In the genomic region with DNA sequence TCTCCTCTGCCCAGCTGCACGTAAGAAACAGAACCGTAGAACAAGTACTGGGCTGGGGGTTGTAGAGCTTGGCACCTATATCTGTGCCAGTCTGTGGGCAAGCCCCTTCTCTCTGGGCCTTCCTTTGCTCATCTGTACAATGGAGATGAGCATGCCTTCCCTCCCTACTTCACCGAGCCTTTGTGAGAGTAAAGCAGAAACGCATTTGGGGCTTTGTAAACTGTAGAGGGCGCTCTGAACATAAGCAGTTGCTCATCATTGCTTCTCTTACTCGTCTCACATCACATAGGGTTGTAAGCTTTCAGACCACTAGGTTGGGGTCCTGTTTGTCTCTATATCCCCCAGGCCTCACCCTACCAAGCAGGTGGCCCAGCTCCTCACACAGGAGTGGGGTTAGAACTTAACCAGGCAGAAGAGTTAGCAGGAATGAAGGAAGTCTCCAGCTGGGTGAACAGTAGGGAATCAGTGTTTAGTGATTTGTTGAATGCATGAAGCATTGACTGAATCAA, we compare ENCODE assay signal across 6 cellular contexts. TPM values are rescaled to one million over a fixed set of nuclear protein-coding genes. Genes with fewer than 3 reads are reported as not detected.
DNase-seq lines count a peak whose midpoint lies in the region; ATAC-seq, FAIRE-seq and TF ChIP-seq lines count a peak whose summit lies in the region.

No MANE protein-coding gene starts in this region.

- TF ChIP-seq RAD21 in GM12878 (IDR thresholded peaks at IDR 0.05; ENCODE audit: insufficient read depth, low read depth, low read length) = peak; percentile 64

- H3K9me3 ChIP-seq in GM12878 (replicated peaks; ENCODE audit: control insufficient read depth, insufficient read depth, low read length) = no peaks in the 10 kb centered on the region
- H3K9me3 ChIP-seq in neural progenitor cell (ENCODE audit: low read depth) = no peaks in the 10 kb centered on the region
- H3K9me3 ChIP-seq in ovary = no peaks in the 10 kb centered on the region

- peaks cover 43% of the 10 kb centered on the region for H3F3A ChIP-seq in neural progenitor cell (ENCODE audit: low read depth)

- SMC1A ChIA-PET in GM12878 (lab: Charles Lee; ENCODE audit: uncharacterized antibody, unreplicated experiment) = interaction anchor here (0.7 to 2.3 kb wide), 9 partner anchors 15 to 83 kb away, joined by 3 to 12 read pairs (median 5); a partner anchor contains a TSS

- peak; percentile 84 for FAIRE-seq in GM12878 (lab: Jason Lieb, UNC)

- H3K27ac ChIP-seq in GM12878 (ENCODE audit: control insufficient read depth, insufficient read depth) = no peak overlapping the region
- H3K27ac ChIP-seq in neural progenitor cell = no peak overlapping the region
- H3K27ac ChIP-seq in ovary = no peak overlapping the region

- intact Hi-C loops in GM12878 (cut with micrococcal nuclease; ENCODE audit: unreplicated experiment) (no loop called here), ovary (cut with DNase I) (loop anchor here in 2 of 4 donors (2.0 to 10.0 kb wide), 3 partner anchors 34 to 180 kb away; a partner anchor contains a TSS)

- H2AFZ ChIP-seq in GM12878 (ENCODE audit: control insufficient read depth, low read depth, low read length) (no peak overlapping the region), neural progenitor cell (replicated peaks) (no peak overlapping the region)

- POLR2A ChIA-PET in GM12878 (lab: Charles Lee) = interaction anchor here (1.5 kb wide), 1 partner anchor 37 kb away, joined by 4 read pairs; no protein-coding TSS in a partner anchor

- WGBS in GM12878 (ENCODE audit: insufficient coverage, insufficient replicate concordance, low lambda C conversion rate, missing lambda C conversion rate) = 23% methylated on average over 6 of the region's 6 CpGs
- 19 to 23% (median 20%) methylated on average over 6 of the region's 6 CpGs for WGBS in ovary, 3 donors

- TF ChIP-seq EP300 in GM12878 (IDR thresholded peaks at IDR 0.05; ENCODE audit: borderline replicate concordance in 1 of 2, control insufficient read depth in 1 of 2, low read depth in 2 of 2, low read length in 2 of 2) (no peak), ovary (IDR thresholded peaks at IDR 0.05) (no peak)

- H3K4me3 ChIP-seq in GM12875 (ENCODE audit: low read depth, low read length) = no peak overlapping the region
- H3K4me3 ChIP-seq in GM12878 = no peak overlapping the region
- no peak overlapping the region for H3K4me3 ChIP-seq in neural progenitor cell
- no peak overlapping the region for H3K4me3 ChIP-seq in ovary

- in situ Hi-C loops in GM12878 (cut with MboI) = no loop called here

- no peaks in the 10 kb centered on the region for H3K79me2 ChIP-seq in GM12878 (ENCODE audit: control insufficient read depth, insufficient read depth, low read length)
- no peaks in the 10 kb centered on the region for H3K79me2 ChIP-seq in neural progenitor cell (ENCODE audit: low read depth)

- peaks cover 16% of the 10 kb centered on the region for H3K27me3 Mint-ChIP-seq in neural progenitor cell (ENCODE audit: insufficient read depth, low read depth)

- H3K4me2 ChIP-seq in GM12878 (ENCODE audit: control insufficient read depth, insufficient read depth) (no peak overlapping the region), neural progenitor cell (no peak overlapping the region)

- peaks cover 6% of the 10 kb centered on the region in 2 experiments; a peak in 3 of 4 replicates for H3K27me3 ChIP-seq in GM12878 (replicated peaks in 1 of 2; ENCODE audit: control insufficient read depth in 2 of 2, insufficient read depth in 2 of 2, low read length in 1 of 2)
- peaks cover 27% of the 10 kb centered on the region for H3K27me3 ChIP-seq in neural progenitor cell
- no peaks in the 10 kb centered on the region for H3K27me3 ChIP-seq in ovary

- H3K36me3 Mint-ChIP-seq in neural progenitor cell = peaks cover 9% of the 10 kb centered on the region

- H3K9me3 Mint-ChIP-seq in neural progenitor cell = no peaks in the 10 kb centered on the region

- peak overlapping the region; percentile 5 for H3K4me3 Mint-ChIP-seq in neural progenitor cell

- DNase-seq in NCI-H2227 (lab: John Stamatoyannopoulos, UW; ENCODE audit: unreplicated experiment) (peak; percentile 70), GM12878 (ENCODE audit: low read depth, low spot score) (no peak), neural progenitor cell (ENCODE audit: low spot score) (peak; percentile 85), ovary (no peak)

- H3K4me1 Mint-ChIP-seq in neural progenitor cell = peaks cover 38% of the 10 kb centered on the region

- ATAC-seq in GM12878 = peak; percentile 74
- ATAC-seq in HG03139 (IDR thresholded peaks at IDR 0.05; ENCODE audit: unreplicated experiment) = no peak

- TF ChIP-seq POLR2A in GM12878 (IDR thresholded peaks at IDR 0.05; ENCODE audit: low read depth, low read length) (no peak), ovary (IDR thresholded peaks at IDR 0.05) (no peak)

- H3K4me1 ChIP-seq in GM12878 (ENCODE audit: control insufficient read depth, insufficient read depth, low read length) (no peaks in the 10 kb centered on the region), neural progenitor cell (peaks cover 28% of the 10 kb centered on the region), ovary (ENCODE audit: insufficient read depth) (peaks cover 8% of the 10 kb centered on the region)

- TF ChIP-seq CTCF in GM12875 (IDR thresholded peaks at IDR 0.05; ENCODE audit: borderline replicate concordance, insufficient read depth, low read depth, low read length) (peak; percentile 71), GM12878 (IDR thresholded peaks at IDR 0.05 in 2 of 3, conservative IDR thresholded peaks at IDR 0.05 in 1 of 3; ENCODE audit: control insufficient read depth in 2 of 3, extremely low read depth in 1 of 3, insufficient read depth in 1 of 3, low read depth in 3 of 3, low read length in 3 of 3) (peak; percentile 69 to 77 (median 72)), neural progenitor cell (IDR thresholded peaks at IDR 0.05) (peak; percentile 76), ovary (IDR thresholded peaks at IDR 0.05) (peak in 1 of 3 donors; percentile 10)

- CTCF ChIA-PET in GM12878 (lab: Yijun Ruan, JAX) = interaction anchor here (0.6 to 3.1 kb wide), 36 partner anchors 9 to 247 kb away, joined by 3 to 38 read pairs (median 5); a partner anchor contains a TSS

- H3K27ac Mint-ChIP-seq in neural progenitor cell = peak overlapping the region; percentile 9

- H3K9ac ChIP-seq in GM12878 (ENCODE audit: control insufficient read depth, insufficient read depth, low read length) (no peak overlapping the region), neural progenitor cell (no peak overlapping the region)

- H4K20me1 ChIP-seq in GM12878 (ENCODE audit: control insufficient read depth, insufficient read depth) (no peaks in the 10 kb centered on the region), neural progenitor cell (ENCODE audit: low read depth) (peaks cover 4% of the 10 kb centered on the region)

- no TSS peak for BruUV-seq in GM12878 (replicated peaks; lab: Mats Ljungman, UMichigan)

- H3K36me3 ChIP-seq in GM12878 (ENCODE audit: control insufficient read depth in 2 of 2, insufficient read depth in 2 of 2, low read length in 1 of 2) (no peaks in the 10 kb centered on the region), neural progenitor cell (no peaks in the 10 kb centered on the region), ovary (no peaks in the 10 kb centered on the region)

- RAD21 ChIA-PET in GM12878 (lab: Charles Lee; ENCODE audit: unreplicated experiment) = interaction anchor here (0.8 to 2.1 kb wide), 7 partner anchors 15 to 179 kb away, joined by 3 to 19 read pairs (median 3); a partner anchor contains a TSS

RNA-seq across cellular contexts. Expression of a gene that starts 15.1 kb away (rescaled TPM):
- 2.6 and 4.3 TPM in 2 replicates for total RNA-seq in GM12878 (2013; cell fraction: nucleolus; rRNA removed)
- total RNA-seq in GM12878 (2014; rRNA removed) (0.17 and 0.22 TPM in 2 replicates), GM12878 (2014; rRNA removed; fragmentation: Illumina TruSeq; extraction: Trizol) (0.22 and 0.74 TPM in 2 replicates), GM12878 (2021) (1.3 and 1.7 TPM in 2 replicates), neural progenitor cell (ENCODE audit: low replicate concordance) (8.7 and 27.9 TPM in 2 replicates), ovary (1 to 10 TPM in 5 of 7 donors, under 1 TPM in 2; 0.36 to 4.9 (median 1.7) TPM)
- 0.58 TPM for polyA plus RNA-seq in GM12878 (2011; ENCODE audit: low read depth)
- polyA plus RNA-seq in GM12878 (2011; rRNA removed) (0.32 and 1.3 TPM in 2 replicates), GM12878 (2014; fragmentation: Illumina TruSeq; extraction: Trizol) (0.19 and 0.25 TPM in 2 replicates), GM12878 (2014; fragmentation: Nextera tagmentation; extraction: Ambion mirVana) (not detected), GM12878 (2014; rRNA removed) (0.51 and 1.4 TPM in 2 replicates), GM12878 (2016; fragmentation: Nextera tagmentation; extraction: Ambion mirVana) (under 1 TPM in 1 of 2 experiments, not detected in 1; 0.06 TPM), ovary (1 to 10 TPM in 1 of 2 donors, under 1 TPM in 1; 0.77 to 2.2 TPM)
- polyA plus RNA-seq in GM12878 (2011; cell fraction: cytosol; rRNA removed) = 0.51 and 1.2 TPM in 2 replicates
- polyA plus RNA-seq in GM12878 (2011; cell fraction: nucleus; rRNA removed) = 8.0 and 8.3 TPM in 2 replicates
- polyA plus RNA-seq in GM12878 (2012) = 0.45 and 0.66 TPM in 2 replicates
- polyA minus RNA-seq in GM12878 (2011; rRNA and poly(A)+ RNA removed) = 0.59 and 2.0 TPM in 2 replicates
- polyA minus RNA-seq in GM12878 (2011; cell fraction: cytosol; rRNA and poly(A)+ RNA removed) = 0.73 TPM in 1 of 2 replicates, not detected in the other
- 1.1 and 1.8 TPM in 2 replicates for polyA minus RNA-seq in GM12878 (2011; cell fraction: nucleus; rRNA and poly(A)+ RNA removed)

RNA-seq across cellular contexts. Expression of a gene that starts 19.8 kb away (rescaled TPM):
- 16.9 and 18.0 TPM in 2 replicates for total RNA-seq in GM12878 (2013; cell fraction: nucleolus; rRNA removed)
- total RNA-seq in GM12878 (2014; rRNA removed) = 9.7 and 12.3 TPM in 2 replicates
- 6.5 and 8.6 TPM in 2 replicates for total RNA-seq in GM12878 (2014; rRNA removed; fragmentation: Illumina TruSeq; extraction: Trizol)
- 14.2 and 16.1 TPM in 2 replicates for total RNA-seq in GM12878 (2021)
- polyA plus RNA-seq in GM12878 (2011; ENCODE audit: low read depth) = 4.5 TPM
- polyA plus RNA-seq in GM12878 (2011; rRNA removed) = 8.8 and 22.6 TPM in 2 replicates
- 33.3 and 38.8 TPM in 2 replicates for polyA plus RNA-seq in GM12878 (2011; cell fraction: cytosol; rRNA removed)
- 92.2 and 108 TPM in 2 replicates for polyA plus RNA-seq in GM12878 (2011; cell fraction: nucleus; rRNA removed)
- 9.1 and 10.7 TPM in 2 replicates for polyA plus RNA-seq in GM12878 (2012)
- 9.8 and 12.3 TPM in 2 replicates for polyA plus RNA-seq in GM12878 (2014; fragmentation: Illumina TruSeq; extraction: Trizol)
- 1 to 10 TPM in 1 of 2 experiments, under 1 TPM in 1; 0.98 to 1.2 TPM for polyA plus RNA-seq in GM12878 (2014; fragmentation: Nextera tagmentation; extraction: Ambion mirVana)
- polyA plus RNA-seq in GM12878 (2014; rRNA removed) = 9.6 and 16.0 TPM in 2 replicates
- 10 to 100 TPM; 17.5 to 20.2 TPM for polyA plus RNA-seq in GM12878 (2016; fragmentation: Nextera tagmentation; extraction: Ambion mirVana)
- polyA minus RNA-seq in GM12878 (2011; rRNA and poly(A)+ RNA removed) = 22.7 and 37.5 TPM in 2 replicates
- polyA minus RNA-seq in GM12878 (2011; cell fraction: cytosol; rRNA and poly(A)+ RNA removed) = 9.5 and 15.8 TPM in 2 replicates
- polyA minus RNA-seq in GM12878 (2011; cell fraction: nucleus; rRNA and poly(A)+ RNA removed) = 16.0 and 35.1 TPM in 2 replicates
- 12.6 and 17.3 TPM in 2 replicates for total RNA-seq in neural progenitor cell (ENCODE audit: low replicate concordance)
- 10 to 100 TPM; 36.5 to 83.2 (median 54.7) TPM for total RNA-seq in ovary
- 10 to 100 TPM; 51.2 to 82.7 TPM for polyA plus RNA-seq in ovary

RNA-seq across cellular contexts. Expression of a gene that starts 35.6 kb away (rescaled TPM):
- 55.7 and 68.4 TPM in 2 replicates for total RNA-seq in GM12878 (2013; cell fraction: nucleolus; rRNA removed)
- total RNA-seq in GM12878 (2014; rRNA removed) = 59.9 and 62.9 TPM in 2 replicates
- 35.9 and 39.6 TPM in 2 replicates for total RNA-seq in GM12878 (2014; rRNA removed; fragmentation: Illumina TruSeq; extraction: Trizol)
- 103 and 107 TPM in 2 replicates for total RNA-seq in GM12878 (2021)
- 21.7 TPM for polyA plus RNA-seq in GM12878 (2011; ENCODE audit: low read depth)
- polyA plus RNA-seq in GM12878 (2011; rRNA removed) = 30.2 and 44.4 TPM in 2 replicates
- 39.3 and 43.6 TPM in 2 replicates for polyA plus RNA-seq in GM12878 (2011; cell fraction: cytosol; rRNA removed)
- 75.0 and 144 TPM in 2 replicates for polyA plus RNA-seq in GM12878 (2011; cell fraction: nucleus; rRNA removed)
- polyA plus RNA-seq in GM12878 (2012) = 54.8 and 64.1 TPM in 2 replicates
- 17.9 and 35.4 TPM in 2 replicates for polyA plus RNA-seq in GM12878 (2014; fragmentation: Illumina TruSeq; extraction: Trizol)
- under 1 TPM; 0.20 to 0.45 TPM for polyA plus RNA-seq in GM12878 (2014; fragmentation: Nextera tagmentation; extraction: Ambion mirVana)
- 52.0 and 58.7 TPM in 2 replicates for polyA plus RNA-seq in GM12878 (2014; rRNA removed)
- polyA plus RNA-seq in GM12878 (2016; fragmentation: Nextera tagmentation; extraction: Ambion mirVana) = 1 to 10 TPM; 1.8 to 2.3 TPM
- 38.4 and 59.7 TPM in 2 replicates for polyA minus RNA-seq in GM12878 (2011; rRNA and poly(A)+ RNA removed)
- polyA minus RNA-seq in GM12878 (2011; cell fraction: cytosol; rRNA and poly(A)+ RNA removed) = 36.3 and 36.8 TPM in 2 replicates
- 12.3 and 46.2 TPM in 2 replicates for polyA minus RNA-seq in GM12878 (2011; cell fraction: nucleus; rRNA and poly(A)+ RNA removed)
- 12.0 and 31.4 TPM in 2 replicates for total RNA-seq in neural progenitor cell (ENCODE audit: low replicate concordance)
- total RNA-seq in ovary = 100 to 1,000 TPM in 1 of 7 donors, 10 to 100 TPM in 6; 14.8 to 109 (median 75.4) TPM
- polyA plus RNA-seq in ovary = 10 to 100 TPM; 17.8 to 33.0 TPM

RNA-seq across cellular contexts. Expression of a gene that starts 50.9 kb away (rescaled TPM):
- 1.9 and 2.9 TPM in 2 replicates for total RNA-seq in GM12878 (2013; cell fraction: nucleolus; rRNA removed)
- total RNA-seq in GM12878 (2014; rRNA removed) = 0.11 and 0.68 TPM in 2 replicates
- 0.27 TPM in 1 of 2 replicates, not detected in the other for total RNA-seq in GM12878 (2014; rRNA removed; fragmentation: Illumina TruSeq; extraction: Trizol)
- total RNA-seq in GM12878 (2021) = 0.51 and 0.56 TPM in 2 replicates
- 0.52 TPM for polyA plus RNA-seq in GM12878 (2011; ENCODE audit: low read depth)
- 0.24 and 0.81 TPM in 2 replicates for polyA plus RNA-seq in GM12878 (2011; rRNA removed)
- polyA plus RNA-seq in GM12878 (2011; cell fraction: cytosol; rRNA removed) = 0.54 and 1.2 TPM in 2 replicates
- 3.6 and 4.5 TPM in 2 replicates for polyA plus RNA-seq in GM12878 (2011; cell fraction: nucleus; rRNA removed)
- 1.2 and 1.9 TPM in 2 replicates for polyA plus RNA-seq in GM12878 (2012)
- 0.24 TPM in 1 of 2 replicates, not detected in the other for polyA plus RNA-seq in GM12878 (2014; fragmentation: Illumina TruSeq; extraction: Trizol)
- under 1 TPM in 1 of 2 experiments, not detected in 1; 0.13 TPM for polyA plus RNA-seq in GM12878 (2014; fragmentation: Nextera tagmentation; extraction: Ambion mirVana)
- polyA plus RNA-seq in GM12878 (2014; rRNA removed) = 0.25 and 2.2 TPM in 2 replicates
- under 1 TPM in 1 of 2 experiments, not detected in 1; 0.50 TPM for polyA plus RNA-seq in GM12878 (2016; fragmentation: Nextera tagmentation; extraction: Ambion mirVana)
- 0.29 and 1.1 TPM in 2 replicates for polyA minus RNA-seq in GM12878 (2011; rRNA and poly(A)+ RNA removed)
- not detected in 2 replicates for polyA minus RNA-seq in GM12878 (2011; cell fraction: cytosol; rRNA and poly(A)+ RNA removed)
- polyA minus RNA-seq in GM12878 (2011; cell fraction: nucleus; rRNA and poly(A)+ RNA removed) = 0.36 TPM in 1 of 2 replicates, not detected in the other
- total RNA-seq in neural progenitor cell (ENCODE audit: low replicate concordance) = 1.5 TPM in 1 of 2 replicates, not detected in the other
- total RNA-seq in ovary = 1 to 10 TPM in 5 of 7 donors, under 1 TPM in 2; 0.48 to 3.4 (median 1.2) TPM
- 1 to 10 TPM; 2.2 to 3.4 TPM for polyA plus RNA-seq in ovary

RNA-seq across cellular contexts. Expression of a gene that starts 59.0 kb away (rescaled TPM):
- total RNA-seq in GM12878 (2013; cell fraction: nucleolus; rRNA removed) = 22.3 and 23.3 TPM in 2 replicates
- total RNA-seq in GM12878 (2014; rRNA removed) (10.3 and 13.4 TPM in 2 replicates), GM12878 (2014; rRNA removed; fragmentation: Illumina TruSeq; extraction: Trizol) (6.6 and 6.9 TPM in 2 replicates), GM12878 (2021) (12.5 and 14.3 TPM in 2 replicates), neural progenitor cell (ENCODE audit: low replicate concordance) (7.7 and 11.9 TPM in 2 replicates), ovary (100 to 1,000 TPM in 1 of 7 donors, 10 to 100 TPM in 6; 23.6 to 132 (median 41.7) TPM)
- 1.8 TPM for polyA plus RNA-seq in GM12878 (2011; ENCODE audit: low read depth)
- polyA plus RNA-seq in GM12878 (2011; rRNA removed) (4.3 and 6.9 TPM in 2 replicates), GM12878 (2014; fragmentation: Illumina TruSeq; extraction: Trizol) (3.8 and 6.6 TPM in 2 replicates), GM12878 (2014; fragmentation: Nextera tagmentation; extraction: Ambion mirVana) (under 1 TPM; 0.29 to 0.86 TPM), GM12878 (2014; rRNA removed) (7.1 and 10.5 TPM in 2 replicates), GM12878 (2016; fragmentation: Nextera tagmentation; extraction: Ambion mirVana) (1 to 10 TPM; 4.0 to 4.6 TPM), ovary (10 to 100 TPM; 28.2 to 34.2 TPM)
- polyA plus RNA-seq in GM12878 (2011; cell fraction: cytosol; rRNA removed) = 10.9 and 12.4 TPM in 2 replicates
- polyA plus RNA-seq in GM12878 (2011; cell fraction: nucleus; rRNA removed) = 28.4 and 35.6 TPM in 2 replicates
- 3.0 and 3.2 TPM in 2 replicates for polyA plus RNA-seq in GM12878 (2012)
- polyA minus RNA-seq in GM12878 (2011; rRNA and poly(A)+ RNA removed) = 15.2 and 22.9 TPM in 2 replicates
- 12.0 and 17.7 TPM in 2 replicates for polyA minus RNA-seq in GM12878 (2011; cell fraction: cytosol; rRNA and poly(A)+ RNA removed)
- polyA minus RNA-seq in GM12878 (2011; cell fraction: nucleus; rRNA and poly(A)+ RNA removed) = 20.2 and 36.4 TPM in 2 replicates

Comparison
In these comparisons a context has a peak if more than half of its experiments do, and no peak if none do; other contexts are left out.
1. DNase-seq: peak in NCI-H2227 (single experiment) and neural progenitor cell (single experiment); none in GM12878 (single experiment) and ovary (0 of 5).